In genomic region chr16:2009791-2010510, GRCh38 we compare ENCODE assay signal across 8 cellular contexts. TPM values are rescaled to one million over a fixed set of nuclear protein-coding genes. Genes with fewer than 3 reads are reported as not detected.
DNase-seq lines count a peak whose midpoint lies in the region; ATAC-seq and TF ChIP-seq lines count a peak whose summit lies in the region.

Gene ZNF598 (minus strand): TSS chr16:2009821.

- H3K4me1 ChIP-seq in left lung = peaks cover 33 to 51% of the 10 kb centered on the region in 2 donors

- ATAC-seq in GM18519 (IDR thresholded peaks at IDR 0.05; ENCODE audit: low FRiP score, unreplicated experiment) (peak; percentile 49), HG03097 (IDR thresholded peaks at IDR 0.05; ENCODE audit: low FRiP score, unreplicated experiment) (peak; percentile 62), left lung (peak; percentile 97)

- H3K36me3 ChIP-seq in left lung = no peaks in the 10 kb centered on the region

- TF ChIP-seq CTCF in left lung (IDR thresholded peaks at IDR 0.05) = no peak

- DNase-seq in 8988T (peak; percentile 90), NCI-H446 (lab: John Stamatoyannopoulos, UW) (peak; percentile 60 to 89), dedifferentiated amniotic fluid mesenchymal stem cell (ENCODE audit: extremely low spot score) (peak; percentile 78), left lung (peak; percentile 84 to 95)
- peak; percentile 85 for DNase-seq in activated CD4-positive, alpha-beta T cell treated with anti-CD3 and anti-CD28 coated beads for 48 hours
- DNase-seq in stimulated activated CD4-positive, alpha-beta T cell treated with anti-CD3 and anti-CD28 coated beads, Interleukin-2, amount 100 ng/mL, for 24 hours = peak; percentile 81 to 85

- H3K9me3 ChIP-seq in left lung = no peaks in the 10 kb centered on the region

- intact Hi-C loops in left lung (cut with DNase I) = no loop called here

- H3K4me3 ChIP-seq in left lung = peak within 1 kb of the TSS; percentile 68 to 98

- H3K27me3 ChIP-seq in left lung = no peaks in the 10 kb centered on the region

- peak within 1 kb of the TSS; percentile 83 to 93 for H3K27ac ChIP-seq in left lung

RNA-seq across cellular contexts. Expression of gene ZNF598, which starts in this region (rescaled TPM):
- 10 to 100 TPM; 31.5 to 45.9 TPM for total RNA-seq in left lung

Comparison
In these comparisons a context has a peak if more than half of its experiments do, and no peak if none do; other contexts are left out.
1. Peak in every context shown above with its lines: DNase-seq, ATAC-seq, H3K4me3 ChIP-seq and H3K27ac ChIP-seq.